Comparison of ENCODE assay signal across 8 cellular contexts in the genomic region with DNA sequence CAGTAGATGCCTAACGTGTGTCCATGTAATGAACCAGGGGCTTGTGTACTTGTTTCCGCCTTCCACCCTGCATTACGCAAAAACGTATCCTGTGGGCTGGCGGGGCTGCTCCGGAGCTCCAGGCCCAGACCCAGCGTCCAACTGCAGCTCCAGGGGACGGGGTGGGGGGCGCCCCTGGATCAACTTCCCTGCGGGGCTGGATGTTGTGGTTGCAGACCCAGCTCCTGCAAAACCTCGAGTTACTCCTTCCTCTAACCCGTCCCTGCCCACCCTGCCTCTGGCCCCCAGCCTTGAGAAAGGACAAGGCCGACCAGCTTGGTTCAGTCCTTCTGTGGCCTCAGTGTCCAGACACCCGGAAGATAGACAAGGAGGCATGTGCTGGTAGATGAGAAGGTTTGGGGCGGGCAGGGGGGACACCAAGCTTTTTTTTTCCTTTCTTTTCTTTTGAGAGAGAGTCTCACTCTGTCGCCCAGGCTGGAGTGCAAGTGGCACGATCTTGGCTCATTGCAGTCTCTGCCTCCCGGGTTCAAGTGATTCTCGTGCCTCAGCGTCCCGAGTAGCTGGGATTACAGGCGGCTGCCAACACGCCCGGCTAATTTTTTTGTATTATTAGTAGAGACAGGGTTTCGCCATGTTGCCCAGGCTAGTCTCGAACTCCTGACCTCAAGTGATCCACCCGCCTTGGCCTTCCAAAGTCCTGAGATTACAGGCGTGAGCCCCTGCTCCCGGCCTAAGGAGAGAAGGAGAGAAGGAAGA. TPM values are rescaled to one million over a fixed set of nuclear protein-coding genes. Genes with fewer than 3 reads are reported as not detected.
DNase-seq lines count a peak whose midpoint lies in the region; ATAC-seq and TF ChIP-seq lines count a peak whose summit lies in the region.

No MANE protein-coding gene starts in this region.

- H3K4me3 ChIP-seq in body of pancreas: peak overlapping the region in 1 of 2 donors; percentile 77
- peak overlapping the region; percentile 42 to 81 for H3K4me3 ChIP-seq in mesenchymal stem cell (ENCODE audit: insufficient read depth in 1 of 2, low read depth in 1 of 2, low read length in 2 of 2)
- peak overlapping the region; percentile 76 to 83 for H3K4me3 ChIP-seq in uterus

- peak overlapping the region; percentile 73 for H3K4me2 ChIP-seq in mesenchymal stem cell (ENCODE audit: low read length, poor library complexity, severe bottlenecking)

- TF ChIP-seq POLR2A in body of pancreas (IDR thresholded peaks at IDR 0.05) (no peak), uterus (IDR thresholded peaks at IDR 0.05) (no peak)

- peak overlapping the region in 1 of 2 experiments; percentile 26 for H3K14ac ChIP-seq in mesenchymal stem cell (ENCODE audit: low read length in 2 of 2)

- peak overlapping the region; percentile 68 for H2BK120ac ChIP-seq in mesenchymal stem cell (ENCODE audit: low read depth, low read length)

- no peak overlapping the region for H2BK15ac ChIP-seq in mesenchymal stem cell (ENCODE audit: low read depth, poor library complexity, severe bottlenecking)

- H3K9me3 Mint-ChIP-seq in activated naive CD4-positive, alpha-beta T cell treated with anti-CD3 and anti-CD28 coated beads, Interleukin-2, amount 50 U/mL, for 24 hours: no peaks in the 10 kb centered on the region

- H4K91ac ChIP-seq in mesenchymal stem cell (ENCODE audit: low read length): peak overlapping the region; percentile 88

- peak overlapping the region in 1 of 2 experiments; percentile 42 for H3K23ac ChIP-seq in mesenchymal stem cell (ENCODE audit: low read length in 2 of 2)

- H3K27me3 ChIP-seq in body of pancreas: no peaks in the 10 kb centered on the region
- H3K27me3 ChIP-seq in mesenchymal stem cell (ENCODE audit: control insufficient read depth in 1 of 2, insufficient read depth in 1 of 2, low read length in 2 of 2): no peaks in the 10 kb centered on the region
- H3K27me3 ChIP-seq in uterus: no peaks in the 10 kb centered on the region

- no peak overlapping the region for H2BK5ac ChIP-seq in mesenchymal stem cell (ENCODE audit: low read depth, low read length, poor library complexity, severe bottlenecking)

- H3K9ac ChIP-seq in mesenchymal stem cell (ENCODE audit: low read length): peak overlapping the region; percentile 84

- H3K4me1 ChIP-seq in body of pancreas: peaks cover 24% of the 10 kb centered on the region
- peaks cover 15% of the 10 kb centered on the region for H3K4me1 ChIP-seq in mesenchymal stem cell (ENCODE audit: control insufficient read depth, insufficient read depth, low read depth, low read length)
- no peaks in the 10 kb centered on the region for H3K4me1 ChIP-seq in uterus

- 81 to 95% methylated on average over 20 to 27 of the region's 29 CpGs for WGBS in body of pancreas, 2 donors
- WGBS in mesenchymal stem cell: 94% methylated on average over 27 of the region's 29 CpGs

- peaks cover 34% of the 10 kb centered on the region for H3K4me1 Mint-ChIP-seq in activated naive CD4-positive, alpha-beta T cell treated with anti-CD3 and anti-CD28 coated beads, Interleukin-2, amount 50 U/mL, for 24 hours

- peak overlapping the region; percentile 78 for H2AFZ ChIP-seq in mesenchymal stem cell (ENCODE audit: low read depth, low read length)

- peak overlapping the region; percentile 95 for H2AK5ac ChIP-seq in mesenchymal stem cell (ENCODE audit: low read length, severe bottlenecking)

- H3K9me3 ChIP-seq in body of pancreas: no peaks in the 10 kb centered on the region
- no peaks in the 10 kb centered on the region for H3K9me3 ChIP-seq in mesenchymal stem cell (ENCODE audit: control insufficient read depth, low read length)
- no peaks in the 10 kb centered on the region for H3K9me3 ChIP-seq in uterus

- H2BK12ac ChIP-seq in mesenchymal stem cell (ENCODE audit: low read length in 2 of 2): peak overlapping the region in 1 of 2 experiments; percentile 58

- H3K36me3 Mint-ChIP-seq in activated naive CD4-positive, alpha-beta T cell treated with anti-CD3 and anti-CD28 coated beads, Interleukin-2, amount 50 U/mL, for 24 hours: peaks cover 4% of the 10 kb centered on the region

- no peak for ATAC-seq in body of pancreas
- no peak for ATAC-seq in HG03457 (IDR thresholded peaks at IDR 0.05; ENCODE audit: unreplicated experiment)

- no peak for TF ChIP-seq CTCF in body of pancreas (IDR thresholded peaks at IDR 0.05)
- no peak for TF ChIP-seq CTCF in uterus (IDR thresholded peaks at IDR 0.05)

- H3K79me1 ChIP-seq in mesenchymal stem cell (replicated peaks; ENCODE audit: low read length, poor library complexity, severe bottlenecking): peaks cover 17% of the 10 kb centered on the region

- H3K27ac Mint-ChIP-seq in activated naive CD4-positive, alpha-beta T cell treated with anti-CD3 and anti-CD28 coated beads, Interleukin-2, amount 50 U/mL, for 24 hours: peak overlapping the region; percentile 59

- H4K8ac ChIP-seq in mesenchymal stem cell (ENCODE audit: low read length): peak overlapping the region; percentile 100

- H3K27me3 Mint-ChIP-seq in activated naive CD4-positive, alpha-beta T cell treated with anti-CD3 and anti-CD28 coated beads, Interleukin-2, amount 50 U/mL, for 24 hours: no peaks in the 10 kb centered on the region

- H3K36me3 ChIP-seq in body of pancreas (replicated peaks in 1 of 2; ENCODE audit: insufficient read depth in 1 of 2, low read depth in 2 of 2) (peaks cover 0 to 11% of the 10 kb centered on the region in 2 donors), mesenchymal stem cell (ENCODE audit: control insufficient read depth in 1 of 2, insufficient read depth in 2 of 2, low read depth in 1 of 2, low read length in 2 of 2) (peaks cover 20 to 26% of the 10 kb centered on the region in 2 experiments), uterus (no peaks in the 10 kb centered on the region)

- peak overlapping the region; percentile 91 to 99 for H3K4ac ChIP-seq in mesenchymal stem cell (ENCODE audit: low read depth in 1 of 2, low read length in 2 of 2)

- no peak for DNase-seq in activated naive CD4-positive, alpha-beta T cell treated with anti-CD3 and anti-CD28 coated beads, Interleukin-2, amount 50 U/mL, for 16 hours
- DNase-seq in body of pancreas (no peak), mesenchymal stem cell (no peak), uterus (no peak), retina (no peak), SK-N-DZ (ENCODE audit: low spot score) (no peak)

- peak overlapping the region; percentile 41 to 76 (median 74) for H3K27ac ChIP-seq in body of pancreas
- peak overlapping the region; percentile 43 for H3K27ac ChIP-seq in mesenchymal stem cell (ENCODE audit: low read length, poor library complexity, severe bottlenecking)
- H3K27ac ChIP-seq in uterus: peak overlapping the region; percentile 78 to 79

- H3K4me3 Mint-ChIP-seq in activated naive CD4-positive, alpha-beta T cell treated with anti-CD3 and anti-CD28 coated beads, Interleukin-2, amount 50 U/mL, for 24 hours: peak overlapping the region; percentile 91

- intact Hi-C loops in body of pancreas (cut with DNase I) (no loop called here), uterus (cut with DNase I; ENCODE audit: low total_unique reads) (no loop called here)

- H3K18ac ChIP-seq in mesenchymal stem cell (ENCODE audit: low read depth in 1 of 2, low read length in 2 of 2): peak overlapping the region; percentile 74 to 95

RNA-seq across cellular contexts. Expression of gene EXOC7, which starts 0.7 kb away (rescaled TPM):
- total RNA-seq in body of pancreas: 10 to 100 TPM; 53.2 to 73.2 TPM
- 87.1 TPM for polyA plus RNA-seq in mesenchymal stem cell (2013, experiment 1 of 2)
- 86.9 TPM for polyA plus RNA-seq in mesenchymal stem cell (2013, experiment 2 of 2)
- 100 to 1,000 TPM in 3 of 4 donors, 10 to 100 TPM in 1; 34.7 to 118 (median 109) TPM for total RNA-seq in uterus
- polyA plus RNA-seq in SK-N-DZ (2014; cell fraction: cytosol; rRNA removed): 57.8 and 63.1 TPM in 2 replicates
- polyA plus RNA-seq in SK-N-DZ (2014; cell fraction: nucleus; rRNA removed): 161 and 177 TPM in 2 replicates

RNA-seq across cellular contexts. Expression of gene ZACN, which starts 25.3 kb away (rescaled TPM):
- total RNA-seq in body of pancreas (not detected), uterus (not detected)
- polyA plus RNA-seq in mesenchymal stem cell (2013, experiment 1 of 2): 0.03 TPM
- not detected for polyA plus RNA-seq in mesenchymal stem cell (2013, experiment 2 of 2)
- not detected in 2 replicates for polyA plus RNA-seq in SK-N-DZ (2014; cell fraction: cytosol; rRNA removed)
- polyA plus RNA-seq in SK-N-DZ (2014; cell fraction: nucleus; rRNA removed): 0.17 and 1.3 TPM in 2 replicates

RNA-seq across cellular contexts. Expression of gene GALR2, which starts 29.7 kb away (rescaled TPM):
- total RNA-seq in body of pancreas (under 1 TPM in 1 of 2 donors, not detected in 1; 0.52 TPM), uterus (not detected)
- polyA plus RNA-seq in mesenchymal stem cell (2013, experiment 1 of 2): 0.12 TPM
- 0.11 TPM for polyA plus RNA-seq in mesenchymal stem cell (2013, experiment 2 of 2)
- polyA plus RNA-seq in SK-N-DZ (2014; cell fraction: cytosol; rRNA removed): 0.71 TPM in 1 of 2 replicates, not detected in the other
- polyA plus RNA-seq in SK-N-DZ (2014; cell fraction: nucleus; rRNA removed): 0.14 TPM in 1 of 2 replicates, not detected in the other

RNA-seq across cellular contexts. Expression of gene SRP68, which starts 32.0 kb away (rescaled TPM):
- 10 to 100 TPM; 26.2 to 27.7 TPM for total RNA-seq in body of pancreas
- 56.0 TPM for polyA plus RNA-seq in mesenchymal stem cell (2013, experiment 1 of 2)
- 57.0 TPM for polyA plus RNA-seq in mesenchymal stem cell (2013, experiment 2 of 2)
- total RNA-seq in uterus: 100 to 1,000 TPM in 1 of 4 donors, 10 to 100 TPM in 3; 25.1 to 117 (median 65.0) TPM
- 31.3 and 32.5 TPM in 2 replicates for polyA plus RNA-seq in SK-N-DZ (2014; cell fraction: cytosol; rRNA removed)
- 29.9 and 44.1 TPM in 2 replicates for polyA plus RNA-seq in SK-N-DZ (2014; cell fraction: nucleus; rRNA removed)

RNA-seq across cellular contexts. Expression of gene FOXJ1, which starts 36.7 kb away (rescaled TPM):
- total RNA-seq in body of pancreas: 1 to 10 TPM in 1 of 2 donors, under 1 TPM in 1; 0.33 to 3.4 TPM
- not detected for polyA plus RNA-seq in mesenchymal stem cell (2013, experiment 1 of 2)
- polyA plus RNA-seq in mesenchymal stem cell (2013, experiment 2 of 2): not detected
- 10 to 100 TPM in 1 of 4 donors, 1 to 10 TPM in 1, under 1 TPM in 2; 0.51 to 14.0 (median 1.0) TPM for total RNA-seq in uterus
- 0.70 and 0.80 TPM in 2 replicates for polyA plus RNA-seq in SK-N-DZ (2014; cell fraction: cytosol; rRNA removed)
- polyA plus RNA-seq in SK-N-DZ (2014; cell fraction: nucleus; rRNA removed): 0.21 and 1.1 TPM in 2 replicates
